ENCODE assay signal across 23 cellular contexts in the genomic region with DNA sequence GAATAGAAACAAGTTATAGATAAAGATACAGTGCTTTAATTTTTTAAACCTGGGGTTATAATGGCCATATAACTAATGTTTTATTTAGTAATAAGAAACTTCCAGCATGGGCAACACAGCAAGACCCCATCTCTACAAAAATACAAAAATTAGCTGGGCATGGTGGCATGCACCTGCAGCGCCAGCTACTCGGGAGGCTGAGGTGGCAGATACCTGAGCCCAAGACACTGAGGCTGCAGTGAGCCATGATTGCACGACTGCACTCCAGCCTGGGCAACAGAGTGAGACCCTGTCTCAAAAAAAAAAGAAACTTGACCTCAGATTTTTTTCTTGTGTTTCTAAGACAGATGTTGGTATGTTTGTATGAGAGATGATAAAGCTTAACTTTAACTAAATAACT. TPM values are rescaled to one million over a fixed set of nuclear protein-coding genes. Genes with fewer than 3 reads are reported as not detected.
DNase-seq lines count a peak whose midpoint lies in the region; ATAC-seq, FAIRE-seq and TF ChIP-seq lines count a peak whose summit lies in the region.
"Had no signal": no experiment of that assay in that cellular context is flagged by ENCODE, and none has a peak within 500 bp of the region (broad histone marks: within the 10 kb centered on the region; RNA-seq: fewer than 3 reads in every experiment).

No MANE protein-coding gene starts in this region.

- H3K4me3 Mint-ChIP-seq in activated T-cell treated with anti-CD3 and anti-CD28 coated beads, Interleukin-2, amount 50 U/mL, for 24 hours: no peak overlapping the region
- no peak overlapping the region for H3K4me3 Mint-ChIP-seq in WTC11
- H3K4me3 Mint-ChIP-seq: B cell; CD4-positive, alpha-beta T cell; CD8-positive, alpha-beta T cell had no signal

- H3K4me1 Mint-ChIP-seq in activated T-cell treated with anti-CD3 and anti-CD28 coated beads, Interleukin-2, amount 50 U/mL, for 24 hours (ENCODE audit: low read depth): no peaks in the 10 kb centered on the region
- no peaks in the 10 kb centered on the region for H3K4me1 Mint-ChIP-seq in WTC11
- H3K4me1 Mint-ChIP-seq: B cell had no signal

- WGBS in K562 (ENCODE audit: insufficient coverage, low coverage, missing lambda C conversion rate): 100% methylated on average over 3 of the region's 3 CpGs

- peak overlapping the region; percentile 53 for H3K27ac Mint-ChIP-seq in activated T-cell treated with anti-CD3 and anti-CD28 coated beads, Interleukin-2, amount 50 U/mL, for 24 hours
- no peak overlapping the region for H3K27ac Mint-ChIP-seq in WTC11
- H3K27ac Mint-ChIP-seq: B cell; CD4-positive, alpha-beta T cell had no signal

- FAIRE-seq in K562 (lab: Jason Lieb, UNC): no peak
- FAIRE-seq: A549, D721Med, G401.6, GM12891, GM18507 had no signal

- POLR2A ChIA-PET in WTC11 (lab: Charles Lee): interaction anchor here (0.7 kb wide), 1 partner anchor 13 kb away, joined by 3 read pairs; no protein-coding TSS in a partner anchor
- POLR2A ChIA-PET in K562 (lab: Yijun Ruan, JAX): interaction anchor here (1.1 to 2.2 kb wide), 3 partner anchors 13 to 19 kb away, joined by 3 to 5 read pairs (median 4); no protein-coding TSS in a partner anchor

- H3K4me2 ChIP-seq in K562 (ENCODE audit: insufficient read depth, low read length): no peak overlapping the region
- H3K4me2 ChIP-seq: A549; BLaER1 treated with 17β-estradiol and CSF1 and Interleukin-3, amounts not matched to agents 10 nM and 100 nM had no signal

- no peak for TF ChIP-seq RAD21 in K562 (CRISPR knock-in tag; conservative IDR thresholded peaks at IDR 0.05 in 1 of 2, IDR thresholded peaks at IDR 0.05 in 1 of 2)

- H3K4me3 ChIP-seq in K562: no peak overlapping the region
- H3K4me3 ChIP-seq: A549; BLaER1 treated with 17β-estradiol and CSF1 and Interleukin-3, amounts not matched to agents 10 nM and 100 nM had no signal

- no peak for TF ChIP-seq CTCF in WTC11 (IDR thresholded peaks at IDR 0.05)
- TF ChIP-seq CTCF in K562 (IDR thresholded peaks at IDR 0.05 in 2 of 3, conservative IDR thresholded peaks at IDR 0.05 in 1 of 3; ENCODE audit: insufficient read depth in 2 of 3, low read depth in 1 of 3, low read length in 3 of 3): no peak

- H3K9me1 ChIP-seq in K562 (ENCODE audit: control insufficient read depth, insufficient read depth, low read length): no peaks in the 10 kb centered on the region

- TF ChIP-seq POLR2A in K562 (conservative IDR thresholded peaks at IDR 0.05) (no peak), GM18505 (IDR thresholded peaks at IDR 0.05; ENCODE audit: borderline replicate concordance, extremely low read depth, insufficient read depth, insufficient read length) (no peak)

- no peaks in the 10 kb centered on the region for H3K27me3 ChIP-seq in K562 (ENCODE audit: control insufficient read depth in 2 of 2, insufficient read depth in 2 of 2, low read length in 2 of 2)
- H3K27me3 ChIP-seq: BLaER1 treated with 17β-estradiol and CSF1 and Interleukin-3, amounts not matched to agents 10 nM and 100 nM had no signal

- no peaks in the 10 kb centered on the region for H3K4me1 ChIP-seq in K562 (replicated peaks in 1 of 2; ENCODE audit: control insufficient read depth in 2 of 2, insufficient read depth in 2 of 2, low read length in 2 of 2)
- H3K4me1 ChIP-seq: A549, Caco-2 had no signal

- intact Hi-C loops in K562 (cut with micrococcal nuclease): no loop called here

- in situ Hi-C loops in K562 (cut with MboI): no loop called here

- no peak overlapping the region for H3K27ac ChIP-seq in K562 (ENCODE audit: extremely low read depth, low read depth, low read length)
- H3K27ac ChIP-seq: 22Rv1; A549; BLaER1 treated with 17β-estradiol and CSF1 and Interleukin-3, amounts not matched to agents 10 nM and 100 nM; C4-2B had no signal

- H2AFZ ChIP-seq in K562 (ENCODE audit: low read depth, low read length): no peak overlapping the region

- no peak overlapping the region for H3K9ac ChIP-seq in K562 (ENCODE audit: insufficient read depth in 1 of 2, low read depth in 2 of 2, low read length in 2 of 2)
- H3K9ac ChIP-seq: BLaER1 treated with 17β-estradiol and CSF1 and Interleukin-3, amounts not matched to agents 10 nM and 100 nM had no signal

- peaks cover 64% of the 10 kb centered on the region for H3K36me3 ChIP-seq in K562 (ENCODE audit: control insufficient read depth, insufficient read depth, low read length)

- DNase-seq in activated T-cell treated with anti-CD3 and anti-CD28 coated beads, Interleukin-2, amount 50 U/mL, for 24 hours: no peak
- no peak for DNase-seq in activated T-cell treated with anti-CD3 and anti-CD28 coated beads, Interleukin-2, amount 50 U/mL, for 1 hour
- DNase-seq in WTC11 (ENCODE audit: low spot score) (no peak), K562 (ENCODE audit: extremely low read depth in 1 of 4, low spot score in 3 of 4) (no peak), UCSD-AML1 (lab: John Stamatoyannopoulos, UW; ENCODE audit: unreplicated experiment) (no peak)
- DNase-seq: AML-193; Caco-2; Calu3; CD4-positive, alpha-beta T cell; CD8-positive, alpha-beta T cell; DMS79 treated with DMSO at 0.1 percent for 48 hours; GF-D8 had no signal

- ATAC-seq in WTC11: no peak
- no peak for ATAC-seq in K562
- ATAC-seq in GM18505 (IDR thresholded peaks at IDR 0.05; ENCODE audit: unreplicated experiment): no peak
- ATAC-seq: A549; CD8-positive, alpha-beta T cell had no signal

- H4K20me1 ChIP-seq in K562 (replicated peaks; ENCODE audit: control insufficient read depth, insufficient read depth, low read length): no peaks in the 10 kb centered on the region

- H3K79me2 ChIP-seq in K562 (ENCODE audit: control insufficient read depth, insufficient read depth, low read length): no peaks in the 10 kb centered on the region

- no peak for TF ChIP-seq EP300 in K562 (IDR thresholded peaks at IDR 0.05; ENCODE audit: low read length)

- no peaks in the 10 kb centered on the region for H3K27me3 Mint-ChIP-seq in activated T-cell treated with anti-CD3 and anti-CD28 coated beads, Interleukin-2, amount 50 U/mL, for 24 hours
- no peaks in the 10 kb centered on the region for H3K27me3 Mint-ChIP-seq in WTC11 (ENCODE audit: low read depth)
- H3K27me3 Mint-ChIP-seq: B cell; CD4-positive, alpha-beta T cell had no signal

- no TSS peak for BruUV-seq in K562 (replicated peaks; lab: Mats Ljungman, UMichigan)

- peaks cover 82% of the 10 kb centered on the region for H3K36me3 Mint-ChIP-seq in activated T-cell treated with anti-CD3 and anti-CD28 coated beads, Interleukin-2, amount 50 U/mL, for 24 hours (ENCODE audit: low read depth)
- peaks cover 37% of the 10 kb centered on the region for H3K36me3 Mint-ChIP-seq in WTC11

- CTCF ChIA-PET in WTC11 (lab: Charles Lee): no interaction called here
- CTCF ChIA-PET in K562 (lab: Yijun Ruan, JAX; ENCODE audit: low intra/inter-chr PET ratio): no interaction called here

- H3K9me3 Mint-ChIP-seq in activated T-cell treated with anti-CD3 and anti-CD28 coated beads, Interleukin-2, amount 50 U/mL, for 24 hours: no peaks in the 10 kb centered on the region
- no peaks in the 10 kb centered on the region for H3K9me3 Mint-ChIP-seq in WTC11
- H3K9me3 Mint-ChIP-seq: CD4-positive, alpha-beta T cell; CD8-positive, alpha-beta T cell had no signal

- no peaks in the 10 kb centered on the region for H3K9me3 ChIP-seq in K562 (replicated peaks; ENCODE audit: control insufficient read depth, insufficient read depth, low read depth, low read length)
- H3K9me3 ChIP-seq: A549; BLaER1 treated with 17β-estradiol and CSF1 and Interleukin-3, amounts not matched to agents 10 nM and 100 nM; Caco-2 had no signal

RNA-seq across cellular contexts. Expression of a gene that starts 22.9 kb away (rescaled TPM):
- total RNA-seq in WTC11 (2021) (11,564 to 13,111 TPM (median 12,917 TPM) in 3 replicates), K562 (2014; rRNA removed) (8,400 and 9,577 TPM in 2 replicates), K562 (2014; rRNA removed; fragmentation: Illumina TruSeq; extraction: Trizol) (12,995 and 14,391 TPM in 2 replicates), K562 (2015; rRNA removed; fragmentation: Illumina TruSeq; extraction: Trizol) (12,931 and 13,052 TPM in 2 replicates), K562 (2021) (11,082 and 11,449 TPM in 2 replicates)
- total RNA-seq in K562 (2011; cell fraction: chromatin; rRNA removed; ENCODE audit: low replicate concordance): 1,932 and 2,326 TPM in 2 replicates
- total RNA-seq in K562 (2011; cell fraction: nucleolus; rRNA removed): 1,765 and 1,966 TPM in 2 replicates
- total RNA-seq in K562 (2011; cell fraction: nucleoplasm; rRNA removed): 2,955 and 4,950 TPM in 2 replicates
- polyA plus RNA-seq in K562 (2011; rRNA removed) (17,323 and 19,925 TPM in 2 replicates), K562 (2014; fragmentation: Illumina TruSeq; extraction: Trizol) (11,237 and 11,368 TPM in 2 replicates), K562 (2014; fragmentation: Nextera tagmentation; extraction: Ambion mirVana) (1,000 to 10,000 TPM; 6,453 to 7,909 TPM), K562 (2014; rRNA removed) (9,792 and 9,810 TPM in 2 replicates)
- 8,489 and 17,996 TPM in 2 replicates for polyA plus RNA-seq in K562 (2011; cell fraction: cytosol; rRNA removed)
- 2,973 and 6,796 TPM in 2 replicates for polyA plus RNA-seq in K562 (2011; cell fraction: nucleus; rRNA removed)
- polyA plus RNA-seq in K562 (2012): 12,775 and 16,724 TPM in 2 replicates
- polyA minus RNA-seq in K562 (2011; rRNA and poly(A)+ RNA removed): 13,120 and 13,707 TPM in 2 replicates
- 5,589 and 5,926 TPM in 2 replicates for polyA minus RNA-seq in K562 (2011; cell fraction: cytosol; rRNA and poly(A)+ RNA removed)
- 792 and 2,209 TPM in 2 replicates for polyA minus RNA-seq in K562 (2011; cell fraction: nucleus; rRNA and poly(A)+ RNA removed)

RNA-seq across cellular contexts. Expression of a gene that starts 36.4 kb away (rescaled TPM):
- total RNA-seq in WTC11 (2021) (24.1 to 32.4 TPM (median 28.2 TPM) in 3 replicates), K562 (2014; rRNA removed) (49.5 and 49.8 TPM in 2 replicates), K562 (2014; rRNA removed; fragmentation: Illumina TruSeq; extraction: Trizol) (62.3 and 67.2 TPM in 2 replicates), K562 (2015; rRNA removed; fragmentation: Illumina TruSeq; extraction: Trizol) (55.2 and 60.1 TPM in 2 replicates), K562 (2021) (42.3 and 53.7 TPM in 2 replicates)
- total RNA-seq in K562 (2011; cell fraction: chromatin; rRNA removed; ENCODE audit: low replicate concordance): 88.8 and 98.3 TPM in 2 replicates
- 52.0 and 54.5 TPM in 2 replicates for total RNA-seq in K562 (2011; cell fraction: nucleolus; rRNA removed)
- 62.1 and 66.7 TPM in 2 replicates for total RNA-seq in K562 (2011; cell fraction: nucleoplasm; rRNA removed)
- polyA plus RNA-seq in K562 (2011; rRNA removed) (50.0 and 50.6 TPM in 2 replicates), K562 (2014; fragmentation: Illumina TruSeq; extraction: Trizol) (48.6 and 49.3 TPM in 2 replicates), K562 (2014; fragmentation: Nextera tagmentation; extraction: Ambion mirVana) (10 to 100 TPM; 33.4 to 55.1 TPM), K562 (2014; rRNA removed) (38.3 and 48.3 TPM in 2 replicates)
- polyA plus RNA-seq in K562 (2011; cell fraction: cytosol; rRNA removed): 30.6 and 33.3 TPM in 2 replicates
- 118 and 132 TPM in 2 replicates for polyA plus RNA-seq in K562 (2011; cell fraction: nucleus; rRNA removed)
- 28.5 and 60.9 TPM in 2 replicates for polyA plus RNA-seq in K562 (2012)
- 71.5 and 81.2 TPM in 2 replicates for polyA minus RNA-seq in K562 (2011; rRNA and poly(A)+ RNA removed)
- 24.5 and 28.9 TPM in 2 replicates for polyA minus RNA-seq in K562 (2011; cell fraction: cytosol; rRNA and poly(A)+ RNA removed)
- 49.5 and 72.3 TPM in 2 replicates for polyA minus RNA-seq in K562 (2011; cell fraction: nucleus; rRNA and poly(A)+ RNA removed)

RNA-seq across cellular contexts. Expression of a gene that starts 45.8 kb away (rescaled TPM):
- 5.6 to 6.4 TPM (median 5.7 TPM) in 3 replicates for total RNA-seq in WTC11 (2021)
- total RNA-seq in K562 (2011; cell fraction: chromatin; rRNA removed; ENCODE audit: low replicate concordance): 0.16 TPM in 1 of 2 replicates, not detected in the other
- total RNA-seq in K562 (2011; cell fraction: nucleolus; rRNA removed): 0.17 TPM in 1 of 2 replicates, not detected in the other
- 0.59 TPM in 1 of 2 replicates, not detected in the other for total RNA-seq in K562 (2011; cell fraction: nucleoplasm; rRNA removed)
- total RNA-seq in K562 (2014; rRNA removed): 0.32 TPM in 1 of 2 replicates, not detected in the other
- total RNA-seq in K562 (2014; rRNA removed; fragmentation: Illumina TruSeq; extraction: Trizol): 0.18 TPM in 1 of 2 replicates, not detected in the other
- total RNA-seq in K562 (2015; rRNA removed; fragmentation: Illumina TruSeq; extraction: Trizol): not detected in 2 replicates
- 0.04 and 0.11 TPM in 2 replicates for total RNA-seq in K562 (2021)
- 0.03 and 0.06 TPM in 2 replicates for polyA plus RNA-seq in K562 (2011; rRNA removed)
- polyA plus RNA-seq in K562 (2011; cell fraction: cytosol; rRNA removed): 0.03 TPM in 1 of 2 replicates, not detected in the other
- 0.09 TPM in 1 of 2 replicates, not detected in the other for polyA plus RNA-seq in K562 (2011; cell fraction: nucleus; rRNA removed)
- polyA plus RNA-seq in K562 (2012): 0.07 and 0.21 TPM in 2 replicates
- 0.06 and 0.08 TPM in 2 replicates for polyA plus RNA-seq in K562 (2014; fragmentation: Illumina TruSeq; extraction: Trizol)
- under 1 TPM in 1 of 2 experiments, not detected in 1; 0.01 TPM for polyA plus RNA-seq in K562 (2014; fragmentation: Nextera tagmentation; extraction: Ambion mirVana)
- 0.13 and 0.15 TPM in 2 replicates for polyA plus RNA-seq in K562 (2014; rRNA removed)
- 0.25 TPM in 1 of 2 replicates, not detected in the other for polyA minus RNA-seq in K562 (2011; rRNA and poly(A)+ RNA removed)
- not detected in 2 replicates for polyA minus RNA-seq in K562 (2011; cell fraction: cytosol; rRNA and poly(A)+ RNA removed)
- 0.11 TPM in 1 of 2 replicates, not detected in the other for polyA minus RNA-seq in K562 (2011; cell fraction: nucleus; rRNA and poly(A)+ RNA removed)
- total RNA-seq: A172 had no signal
